In genomic region chr13:113207890-113208423, GRCh38 we compare ENCODE assay signal across 8 cellular contexts. TPM values are rescaled to one million over a fixed set of nuclear protein-coding genes. Genes with fewer than 3 reads are reported as not detected.
A peak's percentile ranks its signal among the peaks of the same experiment; 100 is the strongest.
DNase-seq lines count a peak whose midpoint lies in the region; ATAC-seq and TF ChIP-seq lines count a peak whose summit lies in the region.

No MANE protein-coding gene starts in this region.

- H3K27ac Mint-ChIP-seq in activated CD8-positive, alpha-beta T cell treated with anti-CD3 and anti-CD28 coated beads, Interleukin-2, amount 10 ng/mL, durations not matched to agents 7 days and 5 days = peak overlapping the region; percentile 90
- peak overlapping the region; percentile 92 for H3K27ac Mint-ChIP-seq in glutamatergic neuron (ENCODE audit: unreplicated experiment)

- peaks cover 53% of the 10 kb centered on the region for H3K4me1 Mint-ChIP-seq in activated CD8-positive, alpha-beta T cell treated with anti-CD3 and anti-CD28 coated beads, Interleukin-2, amount 10 ng/mL, durations not matched to agents 7 days and 5 days (ENCODE audit: low read depth)
- H3K4me1 Mint-ChIP-seq in glutamatergic neuron (ENCODE audit: low read depth, unreplicated experiment) = peaks cover 23% of the 10 kb centered on the region

- H2BK120ac ChIP-seq in trophoblast cell (ENCODE audit: insufficient read depth, low read length, poor library complexity) = peak overlapping the region; percentile 27

- H3K9ac ChIP-seq in trophoblast cell (ENCODE audit: low read length) = peak overlapping the region; percentile 57

- H3K27ac ChIP-seq in trophoblast cell (ENCODE audit: low read depth, low read length) = peak overlapping the region; percentile 98

- peak overlapping the region; percentile 93 for H4K8ac ChIP-seq in trophoblast cell (ENCODE audit: low read depth, low read length)

- peak overlapping the region; percentile 69 for H3K4me3 Mint-ChIP-seq in activated CD8-positive, alpha-beta T cell treated with anti-CD3 and anti-CD28 coated beads, Interleukin-2, amount 10 ng/mL, durations not matched to agents 7 days and 5 days
- peak overlapping the region; percentile 97 for H3K4me3 Mint-ChIP-seq in glutamatergic neuron (ENCODE audit: unreplicated experiment)

- H3K27me3 Mint-ChIP-seq in activated CD8-positive, alpha-beta T cell treated with anti-CD3 and anti-CD28 coated beads, Interleukin-2, amount 10 ng/mL, durations not matched to agents 7 days and 5 days (ENCODE audit: low read depth) = no peaks in the 10 kb centered on the region
- H3K27me3 Mint-ChIP-seq in glutamatergic neuron (ENCODE audit: unreplicated experiment) = peaks cover 13% of the 10 kb centered on the region

- peak overlapping the region; percentile 56 for H3K14ac ChIP-seq in trophoblast cell (ENCODE audit: low read length)

- H4K12ac ChIP-seq in trophoblast cell (ENCODE audit: low read depth, low read length) = peak overlapping the region; percentile 63

- H3K36me3 ChIP-seq in trophoblast cell (ENCODE audit: control insufficient read depth in 1 of 2, insufficient read depth in 2 of 2, low read length in 2 of 2) = peaks cover 0 to 5% of the 10 kb centered on the region in 2 experiments

- H2BK12ac ChIP-seq in trophoblast cell (ENCODE audit: low read length) = no peak overlapping the region

- CTCF ChIA-PET in activated CD8-positive, alpha-beta T cell treated with anti-CD3 and anti-CD28 coated beads, Interleukin-2, amount 10 ng/mL, durations not matched to agents 7 days and 5 days (lab: Charles Lee) = interaction anchor here (2.5 kb wide), 1 partner anchor 10 kb away, joined by 8 read pairs; no protein-coding TSS in a partner anchor

- no peak for TF ChIP-seq CTCF in glutamatergic neuron (IDR thresholded peaks at IDR 0.05; ENCODE audit: partially characterized antibody, unreplicated experiment)

- H2BK5ac ChIP-seq in trophoblast cell (ENCODE audit: low read depth, low read length, poor library complexity) = peak overlapping the region; percentile 34

- peak overlapping the region; percentile 51 for H3K23ac ChIP-seq in trophoblast cell (ENCODE audit: low read length)

- no CpG with 5 or more reads among the region's 45 CpGs for WGBS in trophoblast cell (ENCODE audit: extremely low coverage, insufficient coverage, insufficient read length)

- in situ Hi-C loops in KBM-7 (cut with MboI; ENCODE audit: low pct_unique_long_range_greater_than_20kb, low sequenced_read_pairs) = no loop called here

- H2AK5ac ChIP-seq in trophoblast cell (ENCODE audit: low read length) = peak overlapping the region; percentile 42

- H2AFZ ChIP-seq in trophoblast cell (ENCODE audit: insufficient read depth, low read length, poor library complexity) = peak overlapping the region; percentile 90

- peak overlapping the region; percentile 99 for H3K4me3 ChIP-seq in trophoblast cell (ENCODE audit: low read depth, low read length)

- DNase-seq in EL (peak; percentile 61), KBM-7 (peak; percentile 52), glutamatergic neuron (peak; percentile 71), trophoblast cell (peak; percentile 86 to 88), SKM-1 (lab: John Stamatoyannopoulos, UW; ENCODE audit: unreplicated experiment) (no peak)
- peak; percentile 38 for DNase-seq in activated CD8-positive, alpha-beta T cell treated with anti-CD3 and anti-CD28 coated beads, Interleukin-2, amount 10 ng/mL, durations not matched to agents 7 days and 5 days
- DNase-seq in stimulated activated CD4-positive, alpha-beta T cell treated with anti-CD3 and anti-CD28 coated beads, Interleukin-12 subunit alpha, Interleukin-12 subunit beta, amount 100 ng/mL, for 4 hours = no peak

- H3K4ac ChIP-seq in trophoblast cell (ENCODE audit: low read depth, low read length) = peak overlapping the region; percentile 31

- H3K18ac ChIP-seq in trophoblast cell (ENCODE audit: low read length) = peak overlapping the region; percentile 71

- POLR2A ChIA-PET in activated CD8-positive, alpha-beta T cell treated with anti-CD3 and anti-CD28 coated beads, Interleukin-2, amount 10 ng/mL, durations not matched to agents 7 days and 5 days (lab: Charles Lee) = interaction anchor here (0.6 to 1.4 kb wide), 3 partner anchors 20 to 283 kb away, joined by 3 read pairs; partner anchors contain the start of gene DCUN1D2

- no peaks in the 10 kb centered on the region for H3K9me3 Mint-ChIP-seq in activated CD8-positive, alpha-beta T cell treated with anti-CD3 and anti-CD28 coated beads, Interleukin-2, amount 10 ng/mL, durations not matched to agents 7 days and 5 days (ENCODE audit: insufficient read depth)
- peaks cover 10% of the 10 kb centered on the region for H3K9me3 Mint-ChIP-seq in glutamatergic neuron (ENCODE audit: unreplicated experiment)

- H3K27me3 ChIP-seq in trophoblast cell (ENCODE audit: insufficient read depth, low read length) = no peaks in the 10 kb centered on the region

- H3K4me2 ChIP-seq in trophoblast cell (ENCODE audit: low read length) = peak overlapping the region; percentile 84

- ATAC-seq in GM21528 (IDR thresholded peaks at IDR 0.05; ENCODE audit: low FRiP score, unreplicated experiment) = peak; percentile 25
- peak; percentile 24 for ATAC-seq in activated CD8-positive, alpha-beta T cell treated with anti-CD3 and anti-CD28 coated beads, Interleukin-2, amount 10 ng/mL, durations not matched to agents 7 days and 5 days

- peaks cover 13% of the 10 kb centered on the region in 2 experiments for H3K4me1 ChIP-seq in trophoblast cell (ENCODE audit: control insufficient read depth in 1 of 2, insufficient read depth in 2 of 2, low read length in 2 of 2)

- peaks cover 5% of the 10 kb centered on the region for H3K9me3 ChIP-seq in trophoblast cell (ENCODE audit: insufficient read depth, low read depth, low read length)

- H3K79me1 ChIP-seq in trophoblast cell (ENCODE audit: low read length) = peaks cover 20% of the 10 kb centered on the region

- H4K91ac ChIP-seq in trophoblast cell (ENCODE audit: low read depth, low read length) = peak overlapping the region; percentile 56

- peaks cover 35% of the 10 kb centered on the region for H3K36me3 Mint-ChIP-seq in activated CD8-positive, alpha-beta T cell treated with anti-CD3 and anti-CD28 coated beads, Interleukin-2, amount 10 ng/mL, durations not matched to agents 7 days and 5 days (ENCODE audit: low read depth)
- H3K36me3 Mint-ChIP-seq in glutamatergic neuron (ENCODE audit: unreplicated experiment) = no peaks in the 10 kb centered on the region

- H3K79me2 ChIP-seq in trophoblast cell (ENCODE audit: control insufficient read depth, insufficient read depth, low read length, poor library complexity) = peaks cover 19% of the 10 kb centered on the region

RNA-seq across cellular contexts. Expression of gene PCID2, which starts 0.5 kb away (rescaled TPM):
- 10 to 100 TPM; 49.3 to 52.4 TPM for total RNA-seq in activated CD8-positive, alpha-beta T cell treated with anti-CD3 and anti-CD28 coated beads, Interleukin-2, amount 10 ng/mL, durations not matched to agents 7 days and 5 days
- total RNA-seq in glutamatergic neuron (ENCODE audit: unreplicated experiment) = 48.4 TPM
- 29.9 and 30.4 TPM in 2 replicates for polyA plus RNA-seq in trophoblast cell (2013)

RNA-seq across cellular contexts. Expression of gene CUL4A, which starts 1.5 kb away (rescaled TPM):
- total RNA-seq in activated CD8-positive, alpha-beta T cell treated with anti-CD3 and anti-CD28 coated beads, Interleukin-2, amount 10 ng/mL, durations not matched to agents 7 days and 5 days = 10 to 100 TPM; 65.9 to 70.5 TPM
- total RNA-seq in glutamatergic neuron (ENCODE audit: unreplicated experiment) = 43.2 TPM
- polyA plus RNA-seq in trophoblast cell (2013) = 45.6 and 47.5 TPM in 2 replicates

RNA-seq across cellular contexts. Expression of gene PROZ, which starts 49.5 kb away (rescaled TPM):
- total RNA-seq in activated CD8-positive, alpha-beta T cell treated with anti-CD3 and anti-CD28 coated beads, Interleukin-2, amount 10 ng/mL, durations not matched to agents 7 days and 5 days = not detected
- not detected for total RNA-seq in glutamatergic neuron (ENCODE audit: unreplicated experiment)
- not detected in 2 replicates for polyA plus RNA-seq in trophoblast cell (2013)

Comparison
In these comparisons a context has a peak if more than half of its experiments do, and no peak if none do; other contexts are left out.
1. DNase-seq: peak in EL (single experiment), KBM-7 (single experiment), activated CD8-positive, alpha-beta T cell treated with anti-CD3 and anti-CD28 coated beads, Interleukin-2, amount 10 ng/mL, durations not matched to agents 7 days and 5 days (single experiment), glutamatergic neuron (single experiment) and trophoblast cell (2 of 2); none in stimulated activated CD4-positive, alpha-beta T cell treated with anti-CD3 and anti-CD28 coated beads, Interleukin-12 subunit alpha, Interleukin-12 subunit beta, amount 100 ng/mL, for 4 hours (single experiment) and SKM-1 (single experiment).